Comparison of ENCODE assay signal across 8 cellular contexts in genomic region chr11:70202898-70203748, GRCh38. TPM values are rescaled to one million over a fixed set of nuclear protein-coding genes. Genes with fewer than 3 reads are reported as not detected.
DNase-seq lines count a peak whose midpoint lies in the region; FAIRE-seq and TF ChIP-seq lines count a peak whose summit lies in the region.

FADD (plus strand) TSS chr11:70203296; CDS start chr11:70203460, 164 bp downstream.

- H3K27ac ChIP-seq in SJSA1 (peak within 1 kb of the TSS; percentile 85), neutrophil (peak within 1 kb of the TSS; percentile 97)

- H3K9me3 ChIP-seq in SJSA1 (replicated peaks), result no peaks in the 10 kb centered on the region
- H3K9me3 ChIP-seq in neutrophil, result no peaks in the 10 kb centered on the region

- peaks cover 25% of the 10 kb centered on the region for H3K4me1 ChIP-seq in SJSA1 (replicated peaks)
- H3K4me1 ChIP-seq in neutrophil (ENCODE audit: control insufficient read depth in 1 of 2, insufficient read depth in 1 of 2, low read depth in 1 of 2, low read length in 1 of 2), result peaks cover 52 to 56% of the 10 kb centered on the region in 2 experiments

- H3K36me3 ChIP-seq in SJSA1, result peaks cover 50% of the 10 kb centered on the region
- peaks cover 33% of the 10 kb centered on the region for H3K36me3 ChIP-seq in neutrophil

- H3K4me3 ChIP-seq in SJSA1 (peak within 1 kb of the TSS; percentile 85), neutrophil (ENCODE audit: low read depth in 1 of 2, low read length in 1 of 2) (peak within 1 kb of the TSS; percentile 99 to 100)

- peak; percentile 35 for TF ChIP-seq CTCF in neutrophil (IDR thresholded peaks at IDR 0.05)
- no peak for TF ChIP-seq CTCF in subcutaneous adipose tissue (IDR thresholded peaks at IDR 0.05; ENCODE audit: low read depth)

- DNase-seq in EL (peak; percentile 94), GOT3 (lab: John Stamatoyannopoulos, UW) (peak; percentile 74), M059J (ENCODE audit: low read depth) (peak; percentile 96), SJSA1 (ENCODE audit: low read depth in 1 of 2, low spot score in 2 of 2) (peak; percentile 98 to 99), frontal cortex (ENCODE audit: low spot score in 2 of 2) (peak; percentile 87)
- peak; percentile 71 to 89 (median 76) for DNase-seq in activated naive CD4-positive, alpha-beta T cell (lab: John Stamatoyannopoulos, UW)

- H3K27me3 ChIP-seq in SJSA1 (replicated peaks) (no peaks in the 10 kb centered on the region), neutrophil (peaks cover 7% of the 10 kb centered on the region)

- FAIRE-seq in frontal cortex (lab: Jason Lieb, UNC), result no peak

RNA-seq across cellular contexts. Expression of gene FADD, which starts in this region (rescaled TPM):
- 35.3 and 51.6 TPM in 2 replicates for total RNA-seq in M059J (2014; rRNA removed; shearing (Covaris generic))
- 121 and 147 TPM in 2 replicates for total RNA-seq in SJSA1 (2014; rRNA removed; shearing (Covaris generic))
- total RNA-seq in frontal cortex (20.0 TPM), subcutaneous adipose tissue (10 to 100 TPM; 16.7 to 21.1 (median 20.1) TPM)

Comparison
In these comparisons a context has a peak if more than half of its experiments do, and no peak if none do; other contexts are left out.
1. Peak in every context shown above with its lines: DNase-seq, H3K4me3 ChIP-seq and H3K27ac ChIP-seq.